ENCODE assay signal across 22 cellular contexts in the genomic region with DNA sequence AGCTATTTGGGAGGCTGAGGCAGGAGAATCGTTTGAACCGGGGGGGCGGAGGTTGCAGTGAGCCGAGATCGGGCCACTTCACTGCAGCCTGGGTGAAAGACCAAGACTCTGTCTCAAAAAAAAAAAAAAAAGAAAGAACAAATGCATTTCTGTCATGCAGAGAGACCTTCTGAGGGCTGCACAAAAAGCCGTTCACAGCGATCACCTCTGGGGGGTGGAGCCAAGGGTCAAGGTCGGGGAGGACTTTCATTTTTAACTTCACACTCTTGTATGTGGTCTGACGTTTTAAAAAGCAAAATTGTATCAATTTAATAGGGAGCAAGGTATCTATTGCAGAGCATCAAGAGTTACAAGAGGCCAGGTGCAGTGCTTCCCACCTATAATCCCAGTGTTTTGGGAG. TPM values are rescaled to one million over a fixed set of nuclear protein-coding genes. Genes with fewer than 3 reads are reported as not detected.
DNase-seq lines count a peak whose midpoint lies in the region; TF ChIP-seq lines count a peak whose summit lies in the region.
"Had no signal": no experiment of that assay in that cellular context is flagged by ENCODE, and none has a peak within 500 bp of the region (broad histone marks: within the 10 kb centered on the region; RNA-seq: fewer than 3 reads in every experiment).

No MANE protein-coding gene starts in this region.

- H3K27ac ChIP-seq in C4-2B (peak overlapping the region; percentile 33; the same call in 1 of the 2 replicates), SU-DHL-6 (ENCODE audit: low read depth, low read length) (no peak overlapping the region)
- H3K27ac ChIP-seq: 22Rv1, A549 had no signal

- H3K4me2 ChIP-seq in SU-DHL-6 (ENCODE audit: low read depth, low read length, poor library complexity, severe bottlenecking): peak overlapping the region; percentile 21
- H3K4me2 ChIP-seq: A549, GM23338 had no signal

- H3K27me3 Mint-ChIP-seq in immature natural killer cell (ENCODE audit: low read depth in 3 of 3): peaks cover 0 to 4% (median 3%) of the 10 kb centered on the region in 3 donors

- no peak overlapping the region for H3K9ac ChIP-seq in SU-DHL-6 (ENCODE audit: low read length)

- H3K4me3 ChIP-seq in SU-DHL-6 (ENCODE audit: insufficient read depth, low read length, poor library complexity, severe bottlenecking): no peak overlapping the region
- H3K4me3 ChIP-seq: A549, GM23338 had no signal

- H3K4me1 Mint-ChIP-seq in immature natural killer cell: peaks cover 23 to 46% of the 10 kb centered on the region in 2 donors
- H3K4me1 Mint-ChIP-seq: CD8-positive, alpha-beta memory T cell had no signal

- H3K36me3 Mint-ChIP-seq in immature natural killer cell: no peaks in the 10 kb centered on the region
- H3K36me3 Mint-ChIP-seq: CD4-positive, CD25-positive, alpha-beta regulatory T cell; CD8-positive, alpha-beta memory T cell; IgD-negative memory B cell had no signal

- peaks cover 0 to 1% (median 0%) of the 10 kb centered on the region in 6 donors for H3K9me3 Mint-ChIP-seq in immature natural killer cell
- H3K9me3 Mint-ChIP-seq: CD4-positive, CD25-positive, alpha-beta regulatory T cell; HFFc6; IgD-negative memory B cell had no signal

- H3K36me3 ChIP-seq in SU-DHL-6 (ENCODE audit: low read length): no peaks in the 10 kb centered on the region

- no peaks in the 10 kb centered on the region for H3K9me2 ChIP-seq in SU-DHL-6 (replicated peaks; ENCODE audit: insufficient read depth, low read length)

- peak overlapping the region in 4 of 5 donors; percentile 42 to 71 (median 58) for H3K4me3 Mint-ChIP-seq in immature natural killer cell
- H3K4me3 Mint-ChIP-seq: CD4-positive, CD25-positive, alpha-beta regulatory T cell; CD8-positive, alpha-beta memory T cell; GM23338; HFFc6 had no signal

- H3K79me2 ChIP-seq in SU-DHL-6 (ENCODE audit: insufficient read depth, low read length): no peaks in the 10 kb centered on the region

- DNase-seq in activated effector memory CD4-positive, alpha-beta T cell treated with anti-CD3 and anti-CD28 coated beads, Interleukin-2, amount 50 U/mL, for 16 hours: peak; percentile 19
- DNase-seq in activated effector memory CD4-positive, alpha-beta T cell treated with Interleukin-2 at 50 U/mL for 16 hours: no peak
- DNase-seq in immature natural killer cell: no peak
- DNase-seq in activated CD4-positive, CD25-positive, alpha-beta regulatory T cell treated with anti-CD3 and anti-CD28 coated beads, Interleukin-2, amount 50 U/mL, for 72 hours: no peak
- DNase-seq in KBM-7: no peak
- DNase-seq: AML-193; CD4-positive, CD25-positive, alpha-beta regulatory T cell; CD8-positive, alpha-beta memory T cell; COR-L47; DMS 273 treated with DMSO at 0.1 percent for 48 hours; DMS53; DND-41; EL; HCEC 1CT; HFFc6 had no signal

- in situ Hi-C loops in KBM-7 (cut with MboI; ENCODE audit: low pct_unique_long_range_greater_than_20kb, low sequenced_read_pairs): no loop called here

- H2AFZ ChIP-seq in SU-DHL-6 (ENCODE audit: low read depth, low read length, severe bottlenecking): no peak overlapping the region
- H2AFZ ChIP-seq: GM23338 had no signal

- H3K27ac Mint-ChIP-seq in immature natural killer cell: peak overlapping the region in 1 of 6 donors; percentile 83
- H3K27ac Mint-ChIP-seq: CD4-positive, CD25-positive, alpha-beta regulatory T cell; GM23338; HFFc6; IgD-negative memory B cell had no signal

- H4K20me1 ChIP-seq in SU-DHL-6 (ENCODE audit: low read depth, low read length): no peaks in the 10 kb centered on the region

- no peaks in the 10 kb centered on the region for H3K9me3 ChIP-seq in SU-DHL-6 (ENCODE audit: insufficient read depth, low read length)
- H3K9me3 ChIP-seq: A549 had no signal

- no peaks in the 10 kb centered on the region for H3K27me3 ChIP-seq in SU-DHL-6 (ENCODE audit: low read length)

- H3F3A ChIP-seq in SU-DHL-6 (ENCODE audit: insufficient read depth): no peaks in the 10 kb centered on the region

- TF ChIP-seq CTCF in C4-2B (conservative IDR thresholded peaks at IDR 0.05) (no peak), SU-DHL-6 (IDR thresholded peaks at IDR 0.05; ENCODE audit: insufficient read depth, low read length, poor library complexity, severe bottlenecking) (no peak)

RNA-seq across cellular contexts. Expression of a gene that starts 26.6 kb away (rescaled TPM):
- not detected for polyA plus RNA-seq in immature natural killer cell
- polyA plus RNA-seq: A549; BJ; CD4-positive, CD25-positive, alpha-beta regulatory T cell; CD8-positive, alpha-beta memory T cell; GM23338; IgD-negative memory B cell had no signal
